2 cellular contexts compared by ENCODE assay signal in genomic region chr13:48393030-48393697, GRCh38.
TF ChIP-seq lines count a peak whose summit lies in the region.

No MANE protein-coding gene starts in this region.

TF ChIP-seq in HepG2, 621 proteins besides CTCF, POLR2A, EP300 and RAD21 (continues in another document):
- TF ChIP-seq ADNP (CRISPR knock-in tag; IDR thresholded peaks at IDR 0.05) (no peak), PHF8 (CRISPR knock-in tag; IDR thresholded peaks at IDR 0.05) (no peak), ZNF543 (CRISPR knock-in tag; IDR thresholded peaks at IDR 0.05) (no peak), XBP1 (CRISPR knock-in tag; IDR thresholded peaks at IDR 0.05) (no peak), ZNF747 (CRISPR knock-in tag; IDR thresholded peaks at IDR 0.05; ENCODE audit: borderline replicate concordance) (no peak), ZHX2 (IDR thresholded peaks at IDR 0.05; ENCODE audit: low read depth) (no peak), ZHX2 (CRISPR knock-in tag; IDR thresholded peaks at IDR 0.05; ENCODE audit: borderline replicate concordance) (no peak), ZC3H13 (CRISPR knock-in tag; IDR thresholded peaks at IDR 0.05) (no peak), FOXP4 (CRISPR knock-in tag; IDR thresholded peaks at IDR 0.05) (peak; percentile 32; the same call in 1 of the 2 replicates), ZNF891 (CRISPR knock-in tag; IDR thresholded peaks at IDR 0.05) (no peak), SALL1 (CRISPR knock-in tag; IDR thresholded peaks at IDR 0.05) (peak; percentile 12; the same call in 1 of the 2 replicates), FOXC1 (CRISPR knock-in tag; IDR thresholded peaks at IDR 0.05; ENCODE audit: borderline replicate concordance) (no peak), RORA (CRISPR knock-in tag; IDR thresholded peaks at IDR 0.05) (no peak), HNF4A (CRISPR knock-in tag; IDR thresholded peaks at IDR 0.05) (peak; percentile 77)
- TF ChIP-seq, protein P1, sequence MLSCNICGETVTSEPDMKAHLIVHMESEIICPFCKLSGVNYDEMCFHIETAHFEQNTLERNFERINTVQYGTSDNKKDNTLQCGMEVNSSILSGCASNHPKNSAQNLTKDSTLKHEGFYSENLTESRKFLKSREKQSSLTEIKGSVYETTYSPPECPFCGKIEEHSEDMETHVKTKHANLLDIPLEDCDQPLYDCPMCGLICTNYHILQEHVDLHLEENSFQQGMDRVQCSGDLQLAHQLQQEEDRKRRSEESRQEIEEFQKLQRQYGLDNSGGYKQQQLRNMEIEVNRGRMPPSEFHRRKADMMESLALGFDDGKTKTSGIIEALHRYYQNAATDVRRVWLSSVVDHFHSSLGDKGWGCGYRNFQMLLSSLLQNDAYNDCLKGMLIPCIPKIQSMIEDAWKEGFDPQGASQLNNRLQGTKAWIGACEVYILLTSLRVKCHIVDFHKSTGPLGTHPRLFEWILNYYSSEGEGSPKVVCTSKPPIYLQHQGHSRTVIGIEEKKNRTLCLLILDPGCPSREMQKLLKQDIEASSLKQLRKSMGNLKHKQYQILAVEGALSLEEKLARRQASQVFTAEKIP (CRISPR knock-in tag; IDR thresholded peaks at IDR 0.05; ENCODE audit: borderline replicate concordance), result no peak

TF ChIP-seq in GM23338, 12 proteins besides CTCF, POLR2A, EP300 and RAD21:
- TF ChIP-seq ZNF331 (CRISPR knock-in tag; IDR thresholded peaks at IDR 0.05; ENCODE audit: low read depth) (no peak), JUNB (IDR thresholded peaks at IDR 0.05; ENCODE audit: unreplicated experiment) (no peak)
- TF ChIP-seq, protein P2, sequence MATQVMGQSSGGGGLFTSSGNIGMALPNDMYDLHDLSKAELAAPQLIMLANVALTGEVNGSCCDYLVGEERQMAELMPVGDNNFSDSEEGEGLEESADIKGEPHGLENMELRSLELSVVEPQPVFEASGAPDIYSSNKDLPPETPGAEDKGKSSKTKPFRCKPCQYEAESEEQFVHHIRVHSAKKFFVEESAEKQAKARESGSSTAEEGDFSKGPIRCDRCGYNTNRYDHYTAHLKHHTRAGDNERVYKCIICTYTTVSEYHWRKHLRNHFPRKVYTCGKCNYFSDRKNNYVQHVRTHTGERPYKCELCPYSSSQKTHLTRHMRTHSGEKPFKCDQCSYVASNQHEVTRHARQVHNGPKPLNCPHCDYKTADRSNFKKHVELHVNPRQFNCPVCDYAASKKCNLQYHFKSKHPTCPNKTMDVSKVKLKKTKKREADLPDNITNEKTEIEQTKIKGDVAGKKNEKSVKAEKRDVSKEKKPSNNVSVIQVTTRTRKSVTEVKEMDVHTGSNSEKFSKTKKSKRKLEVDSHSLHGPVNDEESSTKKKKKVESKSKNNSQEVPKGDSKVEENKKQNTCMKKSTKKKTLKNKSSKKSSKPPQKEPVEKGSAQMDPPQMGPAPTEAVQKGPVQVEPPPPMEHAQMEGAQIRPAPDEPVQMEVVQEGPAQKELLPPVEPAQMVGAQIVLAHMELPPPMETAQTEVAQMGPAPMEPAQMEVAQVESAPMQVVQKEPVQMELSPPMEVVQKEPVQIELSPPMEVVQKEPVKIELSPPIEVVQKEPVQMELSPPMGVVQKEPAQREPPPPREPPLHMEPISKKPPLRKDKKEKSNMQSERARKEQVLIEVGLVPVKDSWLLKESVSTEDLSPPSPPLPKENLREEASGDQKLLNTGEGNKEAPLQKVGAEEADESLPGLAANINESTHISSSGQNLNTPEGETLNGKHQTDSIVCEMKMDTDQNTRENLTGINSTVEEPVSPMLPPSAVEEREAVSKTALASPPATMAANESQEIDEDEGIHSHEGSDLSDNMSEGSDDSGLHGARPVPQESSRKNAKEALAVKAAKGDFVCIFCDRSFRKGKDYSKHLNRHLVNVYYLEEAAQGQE (IDR thresholded peaks at IDR 0.05; ENCODE audit: unreplicated experiment), result no peak
